ENCODE assay signal across 9 cellular contexts in genomic region chrX:47380268-47380667, GRCh38. TPM values are rescaled to one million over a fixed set of nuclear protein-coding genes. Genes with fewer than 3 reads are reported as not detected.
DNase-seq lines count a peak whose midpoint lies in the region; ATAC-seq and TF ChIP-seq lines count a peak whose summit lies in the region.
"Had no signal": no experiment of that assay in that cellular context is flagged by ENCODE, and none has a peak within 500 bp of the region (broad histone marks: within the 10 kb centered on the region; RNA-seq: fewer than 3 reads in every experiment).

No MANE protein-coding gene starts in this region.

- in situ Hi-C loops in SK-MEL-5 (cut with HindIII; ENCODE audit: low pct_unique_long_range_greater_than_20kb, low sequenced_read_pairs) = no loop called here

- DNase-seq in SK-MEL-5 (ENCODE audit: low read depth, low spot score) (peak; percentile 73), left lung (no peak), substantia nigra (lab: John Stamatoyannopoulos, UW) (no peak), Calu3 (no peak), NOMO-1 treated with DMSO at 0.1 percent for 48 hours (lab: John Stamatoyannopoulos, UW; ENCODE audit: unreplicated experiment) (no peak), NCI-H1105 (lab: John Stamatoyannopoulos, UW) (no peak)
- peak; percentile 51 for DNase-seq in activated T-cell treated with anti-CD3 and anti-CD28 coated beads, Interleukin-2, amount 50 U/mL, for 4 hours
- peak; percentile 51 for DNase-seq in stimulated activated naive B cell treated with anti-CD40 and anti-IgM and Interleukin-4, amounts not matched to agents 10 μg/mL and 1 μg/mL and 100 μg/mL, for 72 hours

- H3K9me3 ChIP-seq in left lung = no peaks in the 10 kb centered on the region

- no peak overlapping the region for H3K4me3 ChIP-seq in left lung

- no peaks in the 10 kb centered on the region for H3K9me3 Mint-ChIP-seq in activated T-cell treated with anti-CD3 and anti-CD28 coated beads, Interleukin-2, amount 50 U/mL, for 4 hours
- H3K9me3 Mint-ChIP-seq in stimulated activated naive B cell treated with anti-CD40 and anti-IgM and Interleukin-4, amounts not matched to agents 10 μg/mL and 1 μg/mL and 100 μg/mL, for 72 hours = no peaks in the 10 kb centered on the region
- no peaks in the 10 kb centered on the region for H3K9me3 Mint-ChIP-seq in Calu3 (ENCODE audit: low read depth, unreplicated experiment)

- ATAC-seq in activated T-cell treated with anti-CD3 and anti-CD28 coated beads, Interleukin-2, amount 50 U/mL, for 4 hours = peak; percentile 73 to 76
- ATAC-seq in left lung = peak; percentile 17
- peak; percentile 77 to 85 for ATAC-seq in stimulated activated naive B cell treated with anti-CD40 and anti-IgM and Interleukin-4, amounts not matched to agents 10 μg/mL and 1 μg/mL and 100 μg/mL, for 72 hours (replicated peaks)

- H3K27ac Mint-ChIP-seq in stimulated activated naive B cell treated with anti-CD40 and anti-IgM and Interleukin-4, amounts not matched to agents 10 μg/mL and 1 μg/mL and 100 μg/mL, for 72 hours = peak overlapping the region; percentile 88
- no peak overlapping the region for H3K27ac Mint-ChIP-seq in Calu3 (ENCODE audit: unreplicated experiment)

- no peaks in the 10 kb centered on the region for H3K27me3 ChIP-seq in left lung

- H3K27ac ChIP-seq in left lung = no peak overlapping the region
- no peak overlapping the region for H3K27ac ChIP-seq in substantia nigra (ENCODE audit: low read depth, low read length, poor library complexity, severe bottlenecking)

- BruUV-seq in Calu3 (replicated peaks; lab: Mats Ljungman, UMichigan) = no TSS peak

- H3K4me1 Mint-ChIP-seq in activated T-cell treated with anti-CD3 and anti-CD28 coated beads, Interleukin-2, amount 50 U/mL, for 4 hours (ENCODE audit: low read depth) = peaks cover 16% of the 10 kb centered on the region
- H3K4me1 Mint-ChIP-seq in stimulated activated naive B cell treated with anti-CD40 and anti-IgM and Interleukin-4, amounts not matched to agents 10 μg/mL and 1 μg/mL and 100 μg/mL, for 72 hours = peaks cover 0 to 6% of the 10 kb centered on the region in 2 donors
- no peaks in the 10 kb centered on the region for H3K4me1 Mint-ChIP-seq in Calu3 (ENCODE audit: low read depth, unreplicated experiment)

- intact Hi-C loops in left lung (cut with DNase I) (loop anchor here in 1 of 2 donors (5.0 kb wide), 1 partner anchor 188 kb away; the partner anchor contains the start of gene UBA1), Calu3 (cut with micrococcal nuclease; ENCODE audit: unreplicated experiment) (no loop called here)

- H3K27me3 Mint-ChIP-seq in activated T-cell treated with anti-CD3 and anti-CD28 coated beads, Interleukin-2, amount 50 U/mL, for 4 hours (ENCODE audit: low read depth) = no peaks in the 10 kb centered on the region
- peaks cover 0 to 12% of the 10 kb centered on the region in 2 donors for H3K27me3 Mint-ChIP-seq in stimulated activated naive B cell treated with anti-CD40 and anti-IgM and Interleukin-4, amounts not matched to agents 10 μg/mL and 1 μg/mL and 100 μg/mL, for 72 hours
- H3K27me3 Mint-ChIP-seq in Calu3 (ENCODE audit: unreplicated experiment) = peaks cover 8% of the 10 kb centered on the region

- no peaks in the 10 kb centered on the region for H3K4me1 ChIP-seq in left lung

- peak overlapping the region; percentile 70 for H3K4me3 Mint-ChIP-seq in activated T-cell treated with anti-CD3 and anti-CD28 coated beads, Interleukin-2, amount 50 U/mL, for 4 hours
- peak overlapping the region; percentile 76 for H3K4me3 Mint-ChIP-seq in stimulated activated naive B cell treated with anti-CD40 and anti-IgM and Interleukin-4, amounts not matched to agents 10 μg/mL and 1 μg/mL and 100 μg/mL, for 72 hours
- H3K4me3 Mint-ChIP-seq in Calu3 (ENCODE audit: low read depth, unreplicated experiment) = no peak overlapping the region

- CTCF ChIA-PET in Calu3 (lab: Charles Lee) = no interaction called here

- no peaks in the 10 kb centered on the region for H3K36me3 Mint-ChIP-seq in activated T-cell treated with anti-CD3 and anti-CD28 coated beads, Interleukin-2, amount 50 U/mL, for 4 hours (ENCODE audit: insufficient read depth)
- no peaks in the 10 kb centered on the region for H3K36me3 Mint-ChIP-seq in stimulated activated naive B cell treated with anti-CD40 and anti-IgM and Interleukin-4, amounts not matched to agents 10 μg/mL and 1 μg/mL and 100 μg/mL, for 72 hours
- peaks cover 5% of the 10 kb centered on the region for H3K36me3 Mint-ChIP-seq in Calu3 (ENCODE audit: insufficient read depth, unreplicated experiment)

- no peaks in the 10 kb centered on the region for H3K36me3 ChIP-seq in left lung

- TF ChIP-seq CTCF in left lung (IDR thresholded peaks at IDR 0.05) (no peak), Calu3 (IDR thresholded peaks at IDR 0.05; ENCODE audit: unreplicated experiment) (no peak)

RNA-seq across cellular contexts. Expression of gene ZNF157, which starts 9.9 kb away (rescaled TPM):
- total RNA-seq in SK-MEL-5 (2014; rRNA removed; shearing (Covaris generic)) = 0.24 TPM in 1 of 2 replicates, not detected in the other
- not detected in 2 replicates for polyA plus RNA-seq in SK-MEL-5 (2015; cell fraction: cytosol; rRNA removed)
- 0.07 TPM in 1 of 2 replicates, not detected in the other for polyA plus RNA-seq in SK-MEL-5 (2015; cell fraction: nucleus; rRNA removed)
- total RNA-seq in activated T-cell treated with anti-CD3 and anti-CD28 coated beads, Interleukin-2, amount 50 U/mL, for 4 hours = under 1 TPM; 0.40 to 0.78 (median 0.73) TPM
- total RNA-seq in left lung (under 1 TPM; 0.20 to 0.29 TPM), Calu3 (2022) (not detected in 2 replicates)
- total RNA-seq: LHCN-M2 had no signal

Comparison
In these comparisons a context has a peak if more than half of its experiments do, and no peak if none do; other contexts are left out.
1. DNase-seq: peak in SK-MEL-5 (single experiment), activated T-cell treated with anti-CD3 and anti-CD28 coated beads, Interleukin-2, amount 50 U/mL, for 4 hours (single experiment) and stimulated activated naive B cell treated with anti-CD40 and anti-IgM and Interleukin-4, amounts not matched to agents 10 μg/mL and 1 μg/mL and 100 μg/mL, for 72 hours (single experiment); none in left lung (0 of 2), substantia nigra (0 of 49), Calu3 (single experiment), NOMO-1 treated with DMSO at 0.1 percent for 48 hours (single experiment) and NCI-H1105 (single experiment).
2. ATAC-seq: peak in every context shown above with its lines; median percentile 81 in stimulated activated naive B cell treated with anti-CD40 and anti-IgM and Interleukin-4, amounts not matched to agents 10 μg/mL and 1 μg/mL and 100 μg/mL, for 72 hours; 74 in activated T-cell treated with anti-CD3 and anti-CD28 coated beads, Interleukin-2, amount 50 U/mL, for 4 hours; 17 in left lung.